12 cellular contexts compared by ENCODE assay signal in genomic region chr13:95153647-95154405, GRCh38.
DNase-seq lines count a peak whose midpoint lies in the region; FAIRE-seq and TF ChIP-seq lines count a peak whose summit lies in the region.
"Had no signal": no experiment of that assay in that cellular context is flagged by ENCODE, and none has a peak within 500 bp of the region (broad histone marks: within the 10 kb centered on the region; RNA-seq: fewer than 3 reads in every experiment).

No MANE protein-coding gene starts in this region.

- 32 to 33% methylated on average over 7 of the region's 7 CpGs for WGBS in esophagus squamous epithelium, 2 donors
- 31 to 52% (median 44%) methylated on average over 7 of the region's 7 CpGs for WGBS in small intestine, 3 donors

- no peak for TF ChIP-seq POLR2A in esophagus squamous epithelium (IDR thresholded peaks at IDR 0.05)

- H3K27me3 ChIP-seq in esophagus squamous epithelium (no peaks in the 10 kb centered on the region), small intestine (ENCODE audit: control insufficient read depth in 2 of 2, insufficient read depth in 2 of 2, low read length in 2 of 2) (no peaks in the 10 kb centered on the region)

- H3K27ac ChIP-seq in esophagus squamous epithelium = peak overlapping the region; percentile 53 to 76 (median 64)
- no peak overlapping the region for H3K27ac ChIP-seq in small intestine (ENCODE audit: low read depth in 1 of 2, low read length in 1 of 2)

- H3K4me1 ChIP-seq in esophagus squamous epithelium (peaks cover 0 to 47% (median 17%) of the 10 kb centered on the region in 3 donors), small intestine (ENCODE audit: control insufficient read depth in 2 of 2, insufficient read depth in 1 of 2, low read depth in 1 of 2, low read length in 1 of 2) (no peaks in the 10 kb centered on the region)

- H3K36me3 ChIP-seq in esophagus squamous epithelium (no peaks in the 10 kb centered on the region), small intestine (ENCODE audit: control insufficient read depth in 2 of 2, insufficient read depth in 2 of 2, low read length in 2 of 2) (no peaks in the 10 kb centered on the region)

- no peaks in the 10 kb centered on the region for H3K9me3 ChIP-seq in esophagus squamous epithelium
- no peaks in the 10 kb centered on the region for H3K9me3 ChIP-seq in small intestine (ENCODE audit: control insufficient read depth, low read depth)

- DNase-seq in NCI-H345 (lab: John Stamatoyannopoulos, UW) (peak; percentile 45), NCI-H345 treated with DMSO at 0.1 percent for 48 hours (lab: John Stamatoyannopoulos, UW; ENCODE audit: unreplicated experiment) (no peak), SHP77 treated with DMSO at 0.1 percent for 48 hours (lab: John Stamatoyannopoulos, UW) (peak; percentile 99), esophagus squamous epithelium (lab: John Stamatoyannopoulos, UW) (no peak), small intestine (peak; percentile 14), cerebellum (ENCODE audit: low spot score) (no peak), middle frontal gyrus (ENCODE audit: extremely low spot score, low spot score) (no peak), mucosa of gallbladder (ENCODE audit: low spot score) (no peak)
- DNase-seq: activated CD4-positive, alpha-beta memory T cell treated with anti-CD3 and anti-CD28 coated beads, Interleukin-2, amount 10 ng/mL, durations not matched to agents 7 days and 5 days; GDM1; NCI-H82; stimulated activated naive CD4-positive, alpha-beta T cell had no signal

- TF ChIP-seq CTCF in esophagus squamous epithelium (IDR thresholded peaks at IDR 0.05) = no peak

- H3K4me3 ChIP-seq in esophagus squamous epithelium = peak overlapping the region in 1 of 4 donors; percentile 1
- no peak overlapping the region for H3K4me3 ChIP-seq in small intestine (ENCODE audit: low read depth in 1 of 2, low read length in 2 of 2)

- FAIRE-seq in small intestine (lab: Jason Lieb, UNC) = no peak

- intact Hi-C loops in esophagus squamous epithelium (cut with DNase I) = no loop called here

Comparison
In these comparisons a context has a peak if more than half of its experiments do, and no peak if none do; other contexts are left out.
1. DNase-seq: peak in NCI-H345 (single experiment), SHP77 treated with DMSO at 0.1 percent for 48 hours (single experiment) and small intestine (single experiment); none in NCI-H345 treated with DMSO at 0.1 percent for 48 hours (single experiment), esophagus squamous epithelium (single experiment), cerebellum (single experiment), middle frontal gyrus (single experiment) and mucosa of gallbladder (single experiment).
2. H3K27ac ChIP-seq: peak in esophagus squamous epithelium (4 of 4); none in small intestine (0 of 2).